In the genomic region with DNA sequence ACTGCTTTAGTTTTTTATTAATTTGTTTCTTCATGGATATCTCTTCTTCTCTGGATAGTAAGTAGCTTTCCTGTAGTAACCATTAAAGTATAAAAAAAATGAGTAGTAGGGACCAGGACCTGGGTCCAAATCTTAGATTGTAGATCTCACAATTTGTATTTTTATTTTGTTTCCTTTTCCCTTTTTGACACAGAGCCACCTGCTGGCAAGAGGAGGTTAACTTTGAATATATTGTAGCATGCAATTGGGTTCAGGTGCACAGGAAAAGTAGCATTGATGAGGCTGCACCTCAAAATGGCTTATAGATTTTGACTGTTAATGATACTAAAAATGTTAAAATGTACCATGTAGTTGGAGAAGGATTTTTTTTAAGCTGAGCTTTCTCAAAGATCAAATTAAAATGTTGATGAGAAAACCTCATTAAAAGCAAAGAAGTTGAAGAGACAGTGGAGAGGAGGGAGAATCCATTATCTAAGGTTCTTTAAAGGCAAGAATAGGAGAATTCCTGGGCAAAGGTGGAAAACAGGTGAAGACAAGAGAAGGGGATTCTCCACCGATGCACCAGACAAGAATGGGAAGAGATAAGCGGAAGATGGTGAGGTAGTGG, we compare ENCODE assay signal across 8 cellular contexts. TPM values are rescaled to one million over a fixed set of nuclear protein-coding genes. Genes with fewer than 3 reads are reported as not detected.
A peak's percentile ranks its signal among the peaks of the same experiment; 100 is the strongest.
DNase-seq lines count a peak whose midpoint lies in the region; ATAC-seq, FAIRE-seq and TF ChIP-seq lines count a peak whose summit lies in the region.

No MANE protein-coding gene starts in this region.

- no peak overlapping the region for H3K27ac ChIP-seq in MM.1S (ENCODE audit: low read length)

- H3K9ac ChIP-seq in MM.1S (ENCODE audit: low read length) = no peak overlapping the region

- no peaks in the 10 kb centered on the region for H3K9me2 ChIP-seq in MM.1S (replicated peaks; ENCODE audit: insufficient read depth, low read length)

- H3F3A ChIP-seq in MM.1S (ENCODE audit: insufficient read depth, low read length) = no peaks in the 10 kb centered on the region

- no peak for ATAC-seq in stimulated activated naive CD8-positive, alpha-beta T cell treated with anti-CD3 and anti-CD28 coated beads, Interleukin-15, Interleukin-2, amounts not matched to agents 100 U/mL and 50 U/mL, for 24 hours
- no peak for ATAC-seq in GM18873 (IDR thresholded peaks at IDR 0.05; ENCODE audit: low FRiP score, unreplicated experiment)
- no peak for ATAC-seq in HG03442 (IDR thresholded peaks at IDR 0.05; ENCODE audit: unreplicated experiment)

- intact Hi-C loops in lower leg skin (cut with DNase I; ENCODE audit: low total_unique reads) = no loop called here

- no peaks in the 10 kb centered on the region for H3K9me3 ChIP-seq in MM.1S (replicated peaks; ENCODE audit: insufficient read depth, low read length)

- H3K4me1 ChIP-seq in MM.1S (ENCODE audit: low read length) = no peaks in the 10 kb centered on the region

- no peak overlapping the region for H3K4me3 ChIP-seq in MM.1S (ENCODE audit: low read length)
- H3K4me3 ChIP-seq in lower leg skin (ENCODE audit: low read depth, poor library complexity, severe bottlenecking) = no peak overlapping the region

- DNase-seq in stimulated activated CD4-positive, alpha-beta T cell treated with anti-CD3 and anti-CD28 coated beads, Interleukin-12 subunit alpha, Interleukin-12 subunit beta, amount 100 ng/mL, for 4 hours = peak; percentile 7
- DNase-seq in stimulated activated CD4-positive, alpha-beta T cell treated with anti-CD3 and anti-CD28 coated beads, Interleukin-4, amount 100 ng/mL, for 4 hours = no peak
- no peak for DNase-seq in MM.1S
- peak; percentile 12 for DNase-seq in stimulated activated naive CD8-positive, alpha-beta T cell treated with anti-CD3 and anti-CD28 coated beads, Interleukin-15, Interleukin-2, amounts not matched to agents 100 U/mL and 50 U/mL, for 24 hours
- DNase-seq in lower leg skin (ENCODE audit: low spot score in 2 of 2) = no peak

- no peak overlapping the region for H2AFZ ChIP-seq in MM.1S (ENCODE audit: low read length)

- no peak for TF ChIP-seq POLR2A in lower leg skin (IDR thresholded peaks at IDR 0.05)

- TF ChIP-seq CTCF in MM.1S (IDR thresholded peaks at IDR 0.05; ENCODE audit: low read length) = peak; percentile 51
- no peak for TF ChIP-seq CTCF in lower leg skin (IDR thresholded peaks at IDR 0.05)

- no peaks in the 10 kb centered on the region for H3K36me3 ChIP-seq in MM.1S (replicated peaks; ENCODE audit: insufficient read depth, low read length)

- no peaks in the 10 kb centered on the region for H3K27me3 ChIP-seq in MM.1S (replicated peaks; ENCODE audit: insufficient read depth, low read length)

- 90 to 95% methylated on average over 2 of the region's 2 CpGs for WGBS in lower leg skin, 2 donors

- no peak overlapping the region for H3K4me2 ChIP-seq in MM.1S (ENCODE audit: low read depth, low read length)

- peak; percentile 41 for FAIRE-seq in endometrium (lab: Jason Lieb, UNC)

- no peaks in the 10 kb centered on the region for H3K79me2 ChIP-seq in MM.1S (ENCODE audit: low read length)

- no peaks in the 10 kb centered on the region for H4K20me1 ChIP-seq in MM.1S (ENCODE audit: insufficient read depth, low read length)

RNA-seq across cellular contexts. Expression of gene HPGDS, which starts 48.3 kb away (rescaled TPM):
- 1 to 10 TPM in 3 of 4 donors, under 1 TPM in 1; 0.86 to 3.0 (median 1.6) TPM for total RNA-seq in lower leg skin

Comparison
In these comparisons a context has a peak if more than half of its experiments do, and no peak if none do; other contexts are left out.
1. DNase-seq: peak in stimulated activated CD4-positive, alpha-beta T cell treated with anti-CD3 and anti-CD28 coated beads, Interleukin-12 subunit alpha, Interleukin-12 subunit beta, amount 100 ng/mL, for 4 hours (single experiment) and stimulated activated naive CD8-positive, alpha-beta T cell treated with anti-CD3 and anti-CD28 coated beads, Interleukin-15, Interleukin-2, amounts not matched to agents 100 U/mL and 50 U/mL, for 24 hours (single experiment); none in stimulated activated CD4-positive, alpha-beta T cell treated with anti-CD3 and anti-CD28 coated beads, Interleukin-4, amount 100 ng/mL, for 4 hours (0 of 2), MM.1S (single experiment) and lower leg skin (0 of 2).